ENCODE assay signal across 9 cellular contexts in the genomic region with DNA sequence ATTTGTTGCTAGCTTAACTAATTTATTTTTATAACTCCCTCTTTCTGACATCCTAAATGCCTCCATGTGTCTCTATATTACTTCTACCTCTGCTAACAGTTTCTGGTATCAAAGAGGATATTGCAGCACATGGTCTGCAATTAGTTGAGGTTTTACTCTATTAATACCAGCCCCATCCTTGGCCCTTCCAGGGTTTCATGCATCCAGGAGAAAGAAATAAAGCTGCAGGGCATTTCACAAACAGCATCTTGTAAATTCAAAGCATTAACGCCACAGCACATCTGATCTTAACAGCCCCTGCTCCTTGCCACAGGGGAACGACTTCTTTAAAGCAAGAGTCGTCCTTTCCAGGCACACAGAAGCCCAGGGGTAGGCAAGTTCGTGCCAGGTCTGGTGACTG.
"Had no signal": no experiment of that assay in that cellular context is flagged by ENCODE, and none has a peak within 500 bp of the region (broad histone marks: within the 10 kb centered on the region; RNA-seq: fewer than 3 reads in every experiment).

No MANE protein-coding gene starts in this region.

- H3K9ac ChIP-seq: KMS-11 had no signal

- H3K9me3 ChIP-seq: HAP-1 had no signal

- H3K27ac ChIP-seq: KMS-11 had no signal

- H3K36me3 Mint-ChIP-seq: IgD-negative memory B cell had no signal

- H3K9me3 Mint-ChIP-seq: HFFc6 had no signal

- H3K27ac Mint-ChIP-seq: HFFc6, IgD-negative memory B cell had no signal

- H3K36me3 ChIP-seq: HAP-1 had no signal

- H3K4me2 ChIP-seq: KMS-11 had no signal

- H3K4me1 Mint-ChIP-seq: IgD-negative memory B cell had no signal

- DNase-seq: GOT3, H7, HFFc6, KBM-7 had no signal

- H3K4me3 Mint-ChIP-seq: HFFc6, IgD-negative memory B cell had no signal

- H3K4me1 ChIP-seq: HAP-1 had no signal

- H3K4me3 ChIP-seq: HAP-1 had no signal

- ATAC-seq: HCT116, HepG2 had no signal
